8 cellular contexts compared by ENCODE assay signal in genomic region chr11:102111011-102111786, GRCh38. TPM values are rescaled to one million over a fixed set of nuclear protein-coding genes. Genes with fewer than 3 reads are reported as not detected.
DNase-seq lines count a peak whose midpoint lies in the region; ATAC-seq and TF ChIP-seq lines count a peak whose summit lies in the region.

No MANE protein-coding gene starts in this region.

- H3K27ac Mint-ChIP-seq in T-cell, result no peak overlapping the region

- CTCF ChIA-PET in T-cell (lab: Charles Lee), result interaction anchor here in 1 of 2 donors (0.7 kb wide), 1 partner anchor 145 kb away, joined by 5 read pairs; no protein-coding TSS in a partner anchor

- H3K27me3 Mint-ChIP-seq in T-cell, result peaks cover 34 to 45% of the 10 kb centered on the region in 2 donors

- POLR2A ChIA-PET in T-cell (lab: Charles Lee), result no interaction called here

- H3K36me3 ChIP-seq in endocrine pancreas (ENCODE audit: control insufficient read depth, insufficient read depth, low read length), result no peaks in the 10 kb centered on the region
- no peaks in the 10 kb centered on the region for H3K36me3 ChIP-seq in lung (ENCODE audit: control insufficient read depth in 2 of 2, insufficient read depth in 2 of 2, low read length in 2 of 2)
- no peaks in the 10 kb centered on the region for H3K36me3 ChIP-seq in testis (ENCODE audit: low read depth, missing control alignments)

- no peaks in the 10 kb centered on the region for H3K27me3 ChIP-seq in endocrine pancreas (ENCODE audit: control insufficient read depth, insufficient read depth, low read length)
- no peaks in the 10 kb centered on the region for H3K27me3 ChIP-seq in lung (ENCODE audit: control insufficient read depth, insufficient read depth)
- H3K27me3 ChIP-seq in testis, result no peaks in the 10 kb centered on the region

- peak overlapping the region; percentile 41 for H3K9ac ChIP-seq in endocrine pancreas (ENCODE audit: control insufficient read depth, insufficient read depth, low read length)

- ATAC-seq in T-cell (replicated peaks in 1 of 4) (no peak), lung (ENCODE audit: insufficient read depth, low FRiP score) (peak; percentile 44), GM21529 (IDR thresholded peaks at IDR 0.05; ENCODE audit: unreplicated experiment) (no peak)

- H3K4me3 ChIP-seq in endocrine pancreas (ENCODE audit: control insufficient read depth, insufficient read depth, low read length) (no peak overlapping the region), lung (peak overlapping the region; percentile 86), testis (peak overlapping the region; percentile 78 to 94)

- 1 to 2% methylated on average over 59 to 61 of the region's 61 CpGs for WGBS in lung, 2 donors
- whole genome bisulfite sequencing in testis, 2 donors, result 1 to 2% methylated on average over 18 to 61 of the region's 61 CpGs

- intact Hi-C loops in testis (cut with DNase I; ENCODE audit: low total_unique reads), result no loop called here

- no peak for TF ChIP-seq POLR2A in testis (IDR thresholded peaks at IDR 0.05)

- H3K4me1 ChIP-seq in endocrine pancreas (ENCODE audit: control insufficient read depth, insufficient read depth, low read length) (no peaks in the 10 kb centered on the region), lung (ENCODE audit: control insufficient read depth in 2 of 2, insufficient read depth in 2 of 2, low read length in 2 of 2) (peaks cover 2 to 7% of the 10 kb centered on the region in 2 donors), testis (peaks cover 15% of the 10 kb centered on the region)

- H3K9me3 ChIP-seq in endocrine pancreas (ENCODE audit: control insufficient read depth, low read length), result no peaks in the 10 kb centered on the region
- no peaks in the 10 kb centered on the region for H3K9me3 ChIP-seq in lung (ENCODE audit: control insufficient read depth in 2 of 2, insufficient read depth in 1 of 2, low read length in 1 of 2)
- no peaks in the 10 kb centered on the region for H3K9me3 ChIP-seq in testis

- H3K36me3 Mint-ChIP-seq in T-cell, result no peaks in the 10 kb centered on the region

- peak overlapping the region; percentile 99 for H3K27ac ChIP-seq in lung (ENCODE audit: low read depth in 1 of 2, low read length in 1 of 2)
- H3K27ac ChIP-seq in testis, result peak overlapping the region; percentile 96 to 98

- H3K4me1 Mint-ChIP-seq in T-cell, result peaks cover 17% of the 10 kb centered on the region in 3 donors

- peak; percentile 27 for DNase-seq in A172 (ENCODE audit: low spot score)
- DNase-seq in GM20000 (ENCODE audit: low spot score), result peak; percentile 58
- DNase-seq in T-cell, result peak in 7 of 34 experiments; percentile 0 to 13 (median 4)
- peak; percentile 81 for DNase-seq in lung (ENCODE audit: low spot score)
- DNase-seq in testis, result peak; percentile 84
- no peak for DNase-seq in NCI-H2029 (lab: John Stamatoyannopoulos, UW)

- no peaks in the 10 kb centered on the region for H3K9me3 Mint-ChIP-seq in T-cell

- TF ChIP-seq CTCF in GM20000 (IDR thresholded peaks at IDR 0.05; ENCODE audit: extremely low read depth, missing control alignments), result no peak
- no peak for TF ChIP-seq CTCF in lung (IDR thresholded peaks at IDR 0.05; ENCODE audit: control extremely low read depth, extremely low read depth)
- no peak for TF ChIP-seq CTCF in testis (IDR thresholded peaks at IDR 0.05)

- peak overlapping the region; percentile 80 to 97 (median 84) for H3K4me3 Mint-ChIP-seq in T-cell

RNA-seq across cellular contexts. Expression of gene YAP1, which starts 1.0 kb away (rescaled TPM):
- total RNA-seq in A172 (2014; rRNA removed; shearing (Covaris generic)), result 33.2 and 44.5 TPM in 2 replicates
- total RNA-seq in T-cell (under 1 TPM; 0.23 to 0.86 (median 0.63) TPM), lung (100 to 1,000 TPM; 120 to 257 TPM), testis (100 to 1,000 TPM; 110 to 144 TPM)
- polyA plus RNA-seq in lung (10 to 100 TPM; 29.5 to 41.2 TPM), testis (ENCODE audit: insufficient read depth, low read depth, low replicate concordance) (44.2 TPM)

Comparison
In these comparisons a context has a peak if more than half of its experiments do, and no peak if none do; other contexts are left out.
1. RNA of gene YAP1, which starts 1.0 kb away (total RNA-seq): 120 to 257 TPM in lung, 110 to 144 TPM in testis and 33.2 to 44.5 TPM in A172; 0.23 to 0.86 TPM in T-cell; every median in the first group is over 10 times any median in the second.